ENCODE assay signal across 1 cellular context in the genomic region with DNA sequence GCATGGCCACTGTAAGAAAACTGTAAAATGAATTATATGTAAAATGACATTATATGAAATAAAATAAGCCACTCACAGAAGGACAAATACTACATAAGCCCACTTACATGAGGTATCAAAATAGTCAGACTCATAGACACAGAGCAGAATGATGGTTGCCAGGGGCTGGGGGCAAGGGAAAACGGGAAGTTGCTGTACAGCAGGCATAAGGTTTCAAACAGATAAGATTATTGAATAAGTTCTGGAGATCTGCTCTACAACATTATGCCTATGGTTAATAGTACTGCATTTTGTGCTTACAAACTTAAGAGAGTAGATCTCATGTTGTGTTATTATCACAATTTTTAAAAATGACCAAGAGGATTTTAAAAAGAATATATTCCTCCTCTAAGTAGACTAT.
TF ChIP-seq lines count a peak whose summit lies in the region.

No MANE protein-coding gene starts in this region.

TF ChIP-seq in K562, 482 proteins besides CTCF, POLR2A, EP300 and RAD21 (continued from another document and continues in another):
- TF ChIP-seq, protein P1, sequence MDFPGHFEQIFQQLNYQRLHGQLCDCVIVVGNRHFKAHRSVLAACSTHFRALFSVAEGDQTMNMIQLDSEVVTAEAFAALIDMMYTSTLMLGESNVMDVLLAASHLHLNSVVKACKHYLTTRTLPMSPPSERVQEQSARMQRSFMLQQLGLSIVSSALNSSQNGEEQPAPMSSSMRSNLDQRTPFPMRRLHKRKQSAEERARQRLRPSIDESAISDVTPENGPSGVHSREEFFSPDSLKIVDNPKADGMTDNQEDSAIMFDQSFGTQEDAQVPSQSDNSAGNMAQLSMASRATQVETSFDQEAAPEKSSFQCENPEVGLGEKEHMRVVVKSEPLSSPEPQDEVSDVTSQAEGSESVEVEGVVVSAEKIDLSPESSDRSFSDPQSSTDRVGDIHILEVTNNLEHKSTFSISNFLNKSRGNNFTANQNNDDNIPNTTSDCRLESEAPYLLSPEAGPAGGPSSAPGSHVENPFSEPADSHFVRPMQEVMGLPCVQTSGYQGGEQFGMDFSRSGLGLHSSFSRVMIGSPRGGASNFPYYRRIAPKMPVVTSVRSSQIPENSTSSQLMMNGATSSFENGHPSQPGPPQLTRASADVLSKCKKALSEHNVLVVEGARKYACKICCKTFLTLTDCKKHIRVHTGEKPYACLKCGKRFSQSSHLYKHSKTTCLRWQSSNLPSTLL (IDR thresholded peaks at IDR 0.05): no peak
- no peak for TF ChIP-seq BDP1 (IDR thresholded peaks at IDR 0.05; ENCODE audit: insufficient read depth, insufficient read length)
- 0 out of 2 replicates have a peak, but pooled peaks have one; percentile 13 for TF ChIP-seq HNRNPL (IDR thresholded peaks at IDR 0.05; ENCODE audit: low read depth, low read length)
- TF ChIP-seq SMAD2 (IDR thresholded peaks at IDR 0.05; ENCODE audit: low read depth, low read length): no peak
- no peak for TF ChIP-seq NCOA6 (IDR thresholded peaks at IDR 0.05)
- no peak for TF ChIP-seq ZNF764 (CRISPR knock-in tag; IDR thresholded peaks at IDR 0.05; ENCODE audit: low read depth)
- TF ChIP-seq, protein P2, sequence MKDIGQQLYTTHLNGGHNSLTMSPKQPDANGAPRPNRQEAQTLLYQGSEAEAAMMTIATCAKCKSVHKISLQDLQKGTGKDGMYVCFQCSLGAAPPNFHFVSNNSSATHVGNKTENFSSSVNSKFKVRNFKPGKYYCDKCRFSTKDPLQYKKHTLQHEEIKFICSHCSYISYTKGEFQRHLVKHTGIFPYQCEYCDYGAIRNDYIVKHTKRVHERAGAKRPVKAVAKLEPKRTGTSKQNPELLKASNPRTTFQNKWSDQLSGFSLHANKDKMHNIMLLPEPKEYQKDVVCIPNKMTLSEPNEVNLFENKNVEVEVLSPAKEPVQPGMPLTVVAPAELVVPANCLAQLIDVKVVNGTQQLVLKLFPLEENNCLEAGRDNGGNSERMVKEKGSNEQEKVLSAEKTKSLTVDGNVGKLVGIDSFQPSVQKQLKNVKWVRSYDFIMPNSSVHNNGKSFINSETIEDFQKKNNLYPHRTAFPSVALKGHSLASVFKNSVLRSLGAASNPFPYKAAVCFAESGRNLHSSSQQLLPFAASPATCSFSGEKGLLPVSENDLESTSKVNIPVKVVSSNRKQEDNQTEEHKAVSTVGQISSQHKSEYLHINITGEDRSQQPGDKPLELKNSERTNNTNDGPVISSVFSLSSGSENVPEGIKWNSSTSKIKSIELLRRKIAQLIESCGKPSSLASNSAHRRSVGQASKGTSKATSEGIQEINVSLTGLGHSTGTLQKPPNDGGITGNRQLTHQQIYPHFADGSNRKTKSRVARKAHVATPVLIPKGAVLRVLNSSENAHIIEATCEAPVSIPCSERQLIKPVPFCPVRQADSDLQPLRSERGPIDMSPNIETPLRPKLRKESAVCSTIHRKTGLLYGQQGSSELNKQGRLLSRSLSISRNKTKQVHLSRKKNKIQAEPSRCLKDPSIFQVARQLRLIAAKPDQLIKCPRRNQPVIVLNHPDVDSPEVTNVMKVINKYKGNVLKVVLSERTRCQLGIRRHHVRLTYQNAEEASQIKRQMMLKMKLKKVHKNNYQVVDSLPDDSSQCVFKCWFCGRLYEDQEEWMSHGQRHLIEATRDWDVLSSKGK (CRISPR knock-in tag; IDR thresholded peaks at IDR 0.05): no peak
- peak; percentile 53 for TF ChIP-seq SMARCA4 (IDR thresholded peaks at IDR 0.05)
- TF ChIP-seq, protein P3, sequence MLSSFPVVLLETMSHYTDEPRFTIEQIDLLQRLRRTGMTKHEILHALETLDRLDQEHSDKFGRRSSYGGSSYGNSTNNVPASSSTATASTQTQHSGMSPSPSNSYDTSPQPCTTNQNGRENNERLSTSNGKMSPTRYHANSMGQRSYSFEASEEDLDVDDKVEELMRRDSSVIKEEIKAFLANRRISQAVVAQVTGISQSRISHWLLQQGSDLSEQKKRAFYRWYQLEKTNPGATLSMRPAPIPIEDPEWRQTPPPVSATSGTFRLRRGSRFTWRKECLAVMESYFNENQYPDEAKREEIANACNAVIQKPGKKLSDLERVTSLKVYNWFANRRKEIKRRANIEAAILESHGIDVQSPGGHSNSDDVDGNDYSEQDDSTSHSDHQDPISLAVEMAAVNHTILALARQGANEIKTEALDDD (IDR thresholded peaks at IDR 0.05): 0 out of 2 replicates have a peak, but pooled peaks have one; percentile 16
- no peak for TF ChIP-seq TAF1 (IDR thresholded peaks at IDR 0.05; ENCODE audit: control insufficient read depth, extremely low read depth, insufficient read depth, low read length, severe bottlenecking)
- no peak for TF ChIP-seq GATAD2A (IDR thresholded peaks at IDR 0.05)
- TF ChIP-seq XRCC4 (IDR thresholded peaks at IDR 0.05; ENCODE audit: extremely low read depth, insufficient read depth, insufficient read length): no peak
- TF ChIP-seq, protein P4, sequence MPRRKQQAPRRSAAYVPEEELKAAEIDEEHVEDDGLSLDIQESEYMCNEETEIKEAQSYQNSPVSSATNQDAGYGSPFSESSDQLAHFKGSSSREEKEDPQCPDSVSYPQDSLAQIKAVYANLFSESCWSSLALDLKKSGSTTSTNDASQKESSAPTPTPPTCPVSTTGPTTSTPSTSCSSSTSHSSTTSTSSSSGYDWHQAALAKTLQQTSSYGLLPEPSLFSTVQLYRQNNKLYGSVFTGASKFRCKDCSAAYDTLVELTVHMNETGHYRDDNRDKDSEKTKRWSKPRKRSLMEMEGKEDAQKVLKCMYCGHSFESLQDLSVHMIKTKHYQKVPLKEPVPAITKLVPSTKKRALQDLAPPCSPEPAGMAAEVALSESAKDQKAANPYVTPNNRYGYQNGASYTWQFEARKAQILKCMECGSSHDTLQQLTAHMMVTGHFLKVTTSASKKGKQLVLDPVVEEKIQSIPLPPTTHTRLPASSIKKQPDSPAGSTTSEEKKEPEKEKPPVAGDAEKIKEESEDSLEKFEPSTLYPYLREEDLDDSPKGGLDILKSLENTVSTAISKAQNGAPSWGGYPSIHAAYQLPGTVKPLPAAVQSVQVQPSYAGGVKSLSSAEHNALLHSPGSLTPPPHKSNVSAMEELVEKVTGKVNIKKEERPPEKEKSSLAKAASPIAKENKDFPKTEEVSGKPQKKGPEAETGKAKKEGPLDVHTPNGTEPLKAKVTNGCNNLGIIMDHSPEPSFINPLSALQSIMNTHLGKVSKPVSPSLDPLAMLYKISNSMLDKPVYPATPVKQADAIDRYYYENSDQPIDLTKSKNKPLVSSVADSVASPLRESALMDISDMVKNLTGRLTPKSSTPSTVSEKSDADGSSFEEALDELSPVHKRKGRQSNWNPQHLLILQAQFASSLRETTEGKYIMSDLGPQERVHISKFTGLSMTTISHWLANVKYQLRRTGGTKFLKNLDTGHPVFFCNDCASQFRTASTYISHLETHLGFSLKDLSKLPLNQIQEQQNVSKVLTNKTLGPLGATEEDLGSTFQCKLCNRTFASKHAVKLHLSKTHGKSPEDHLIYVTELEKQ (CRISPR knock-in tag; IDR thresholded peaks at IDR 0.05): no peak
- TF ChIP-seq MYNN (IDR thresholded peaks at IDR 0.05): peak; percentile 70; the same call in 1 of the 2 replicates
- TF ChIP-seq MYNN (CRISPR knock-in tag; IDR thresholded peaks at IDR 0.05): no peak
- no peak for TF ChIP-seq ETV6 (IDR thresholded peaks at IDR 0.05; ENCODE audit: borderline replicate concordance in 1 of 2, low read depth in 2 of 2, low read length in 1 of 2)
- no peak for TF ChIP-seq ETV6 (CRISPR knock-in tag; IDR thresholded peaks at IDR 0.05; ENCODE audit: borderline replicate concordance)
- TF ChIP-seq ZNF589 (CRISPR knock-in tag; IDR thresholded peaks at IDR 0.05; ENCODE audit: low read depth): no peak
- TF ChIP-seq, protein P5, sequence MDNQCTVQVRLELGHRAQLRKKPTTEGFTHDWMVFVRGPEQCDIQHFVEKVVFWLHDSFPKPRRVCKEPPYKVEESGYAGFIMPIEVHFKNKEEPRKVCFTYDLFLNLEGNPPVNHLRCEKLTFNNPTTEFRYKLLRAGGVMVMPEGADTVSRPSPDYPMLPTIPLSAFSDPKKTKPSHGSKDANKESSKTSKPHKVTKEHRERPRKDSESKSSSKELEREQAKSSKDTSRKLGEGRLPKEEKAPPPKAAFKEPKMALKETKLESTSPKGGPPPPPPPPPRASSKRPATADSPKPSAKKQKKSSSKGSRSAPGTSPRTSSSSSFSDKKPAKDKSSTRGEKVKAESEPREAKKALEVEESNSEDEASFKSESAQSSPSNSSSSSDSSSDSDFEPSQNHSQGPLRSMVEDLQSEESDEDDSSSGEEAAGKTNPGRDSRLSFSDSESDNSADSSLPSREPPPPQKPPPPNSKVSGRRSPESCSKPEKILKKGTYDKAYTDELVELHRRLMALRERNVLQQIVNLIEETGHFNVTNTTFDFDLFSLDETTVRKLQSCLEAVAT (IDR thresholded peaks at IDR 0.05): no peak
- no peak for TF ChIP-seq SIN3A (IDR thresholded peaks at IDR 0.05; ENCODE audit: borderline replicate concordance in 2 of 2, control insufficient read depth in 1 of 2, low read depth in 2 of 2, low read length in 2 of 2)
- no peak for TF ChIP-seq POLR2H (tag; IDR thresholded peaks at IDR 0.05; ENCODE audit: low read depth)
- no peak for TF ChIP-seq ZKSCAN1 (IDR thresholded peaks at IDR 0.05; ENCODE audit: low read depth, low read length)
- TF ChIP-seq BMI1 (IDR thresholded peaks at IDR 0.05; ENCODE audit: low read length): no peak
- TF ChIP-seq, protein P6, sequence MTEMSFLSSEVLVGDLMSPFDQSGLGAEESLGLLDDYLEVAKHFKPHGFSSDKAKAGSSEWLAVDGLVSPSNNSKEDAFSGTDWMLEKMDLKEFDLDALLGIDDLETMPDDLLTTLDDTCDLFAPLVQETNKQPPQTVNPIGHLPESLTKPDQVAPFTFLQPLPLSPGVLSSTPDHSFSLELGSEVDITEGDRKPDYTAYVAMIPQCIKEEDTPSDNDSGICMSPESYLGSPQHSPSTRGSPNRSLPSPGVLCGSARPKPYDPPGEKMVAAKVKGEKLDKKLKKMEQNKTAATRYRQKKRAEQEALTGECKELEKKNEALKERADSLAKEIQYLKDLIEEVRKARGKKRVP (CRISPR knock-in tag; IDR thresholded peaks at IDR 0.05): no peak
- TF ChIP-seq CBFA2T3 (IDR thresholded peaks at IDR 0.05): peak; percentile 44; the same call in 1 of the 2 replicates
- TF ChIP-seq, protein P7, sequence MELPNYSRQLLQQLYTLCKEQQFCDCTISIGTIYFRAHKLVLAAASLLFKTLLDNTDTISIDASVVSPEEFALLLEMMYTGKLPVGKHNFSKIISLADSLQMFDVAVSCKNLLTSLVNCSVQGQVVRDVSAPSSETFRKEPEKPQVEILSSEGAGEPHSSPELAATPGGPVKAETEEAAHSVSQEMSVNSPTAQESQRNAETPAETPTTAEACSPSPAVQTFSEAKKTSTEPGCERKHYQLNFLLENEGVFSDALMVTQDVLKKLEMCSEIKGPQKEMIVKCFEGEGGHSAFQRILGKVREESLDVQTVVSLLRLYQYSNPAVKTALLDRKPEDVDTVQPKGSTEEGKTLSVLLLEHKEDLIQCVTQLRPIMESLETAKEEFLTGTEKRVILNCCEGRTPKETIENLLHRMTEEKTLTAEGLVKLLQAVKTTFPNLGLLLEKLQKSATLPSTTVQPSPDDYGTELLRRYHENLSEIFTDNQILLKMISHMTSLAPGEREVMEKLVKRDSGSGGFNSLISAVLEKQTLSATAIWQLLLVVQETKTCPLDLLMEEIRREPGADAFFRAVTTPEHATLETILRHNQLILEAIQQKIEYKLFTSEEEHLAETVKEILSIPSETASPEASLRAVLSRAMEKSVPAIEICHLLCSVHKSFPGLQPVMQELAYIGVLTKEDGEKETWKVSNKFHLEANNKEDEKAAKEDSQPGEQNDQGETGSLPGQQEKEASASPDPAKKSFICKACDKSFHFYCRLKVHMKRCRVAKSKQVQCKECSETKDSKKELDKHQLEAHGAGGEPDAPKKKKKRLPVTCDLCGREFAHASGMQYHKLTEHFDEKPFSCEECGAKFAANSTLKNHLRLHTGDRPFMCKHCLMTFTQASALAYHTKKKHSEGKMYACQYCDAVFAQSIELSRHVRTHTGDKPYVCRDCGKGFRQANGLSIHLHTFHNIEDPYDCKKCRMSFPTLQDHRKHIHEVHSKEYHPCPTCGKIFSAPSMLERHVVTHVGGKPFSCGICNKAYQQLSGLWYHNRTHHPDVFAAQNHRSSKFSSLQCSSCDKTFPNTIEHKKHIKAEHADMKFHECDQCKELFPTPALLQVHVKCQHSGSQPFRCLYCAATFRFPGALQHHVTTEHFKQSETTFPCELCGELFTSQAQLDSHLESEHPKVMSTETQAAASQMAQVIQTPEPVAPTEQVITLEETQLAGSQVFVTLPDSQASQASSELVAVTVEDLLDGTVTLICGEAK (IDR thresholded peaks at IDR 0.05): no peak
- TF ChIP-seq, protein P7 (CRISPR knock-in tag; IDR thresholded peaks at IDR 0.05): no peak
- no peak for TF ChIP-seq SMARCC2 (IDR thresholded peaks at IDR 0.05; ENCODE audit: low read depth)
- TF ChIP-seq, protein P8, sequence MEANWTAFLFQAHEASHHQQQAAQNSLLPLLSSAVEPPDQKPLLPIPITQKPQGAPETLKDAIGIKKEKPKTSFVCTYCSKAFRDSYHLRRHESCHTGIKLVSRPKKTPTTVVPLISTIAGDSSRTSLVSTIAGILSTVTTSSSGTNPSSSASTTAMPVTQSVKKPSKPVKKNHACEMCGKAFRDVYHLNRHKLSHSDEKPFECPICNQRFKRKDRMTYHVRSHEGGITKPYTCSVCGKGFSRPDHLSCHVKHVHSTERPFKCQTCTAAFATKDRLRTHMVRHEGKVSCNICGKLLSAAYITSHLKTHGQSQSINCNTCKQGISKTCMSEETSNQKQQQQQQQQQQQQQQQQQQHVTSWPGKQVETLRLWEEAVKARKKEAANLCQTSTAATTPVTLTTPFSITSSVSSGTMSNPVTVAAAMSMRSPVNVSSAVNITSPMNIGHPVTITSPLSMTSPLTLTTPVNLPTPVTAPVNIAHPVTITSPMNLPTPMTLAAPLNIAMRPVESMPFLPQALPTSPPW (CRISPR knock-in tag; IDR thresholded peaks at IDR 0.05): peak; percentile 34; the same call in 1 of the 2 replicates
- TF ChIP-seq FOXJ3 (CRISPR knock-in tag; IDR thresholded peaks at IDR 0.05): no peak
